ENCODE assay signal across 31 cellular contexts in genomic region chr18:8868779-8869415, GRCh38.
"Had no signal": no experiment of that assay in that cellular context is flagged by ENCODE, and none has a peak within 500 bp of the region (broad histone marks: within the 10 kb centered on the region; RNA-seq: fewer than 3 reads in every experiment).

No MANE protein-coding gene starts in this region.

- ATAC-seq: activated CD4-positive, alpha-beta T cell treated with anti-CD3 and anti-CD28 coated beads for 36 hours; body of pancreas; Panc1; Right ventricle myocardium inferior; T-cell had no signal

- H3K27me3 ChIP-seq: adrenal gland, ascending aorta, body of pancreas, MG63 had no signal

- DNase-seq: activated CD4-positive, alpha-beta memory T cell treated with anti-CD3 and anti-CD28 coated beads, Interleukin-2, amount 10 ng/mL, durations not matched to agents 7 days and 5 days; activated CD4-positive, alpha-beta T cell treated with anti-CD3 and anti-CD28 coated beads for 36 hours; activated CD4-positive, alpha-beta T cell treated with anti-CD3 and anti-CD28 coated beads, Interleukin-2, amount 50 U/mL, for 1 hour; activated gamma-delta T cell treated with Interleukin-2 at 50 U/mL for 16 hours; activated naive CD4-positive, alpha-beta T cell treated with anti-CD3 and anti-CD28 coated beads, Interleukin-2, amount 10 ng/mL, durations not matched to agents 7 days and 5 days; activated naive CD8-positive, alpha-beta T cell treated with anti-CD3 and anti-CD28 coated beads, Interleukin-2, amount 10 ng/mL, durations not matched to agents 7 days and 5 days; activated T-cell treated with anti-CD3 and anti-CD28 coated beads for 4 hours; activated T-cell treated with anti-CD3 and anti-CD28 coated beads, Interleukin-2, amount 50 U/mL, for 48 hours; adrenal gland; body of pancreas; central memory CD4-positive, alpha-beta T cell; MG63; MV-4-11; NCI-H1092 treated with DMSO at 0.1 percent for 48 hours; NCI-H1417 treated with DMSO at 0.1 percent for 48 hours; NCI-H1694; NCI-H2029; NCI-H2107; NCI-H510A treated with DMSO at 0.1 percent for 48 hours; OCI-M1; RPMI8226; T-cell; T-helper 2 cell; T1000 had no signal

- H3K9me3 ChIP-seq: adrenal gland, ascending aorta, body of pancreas, MG63 had no signal

- H3K36me3 ChIP-seq: adrenal gland, ascending aorta, MG63 had no signal

- H3K27ac ChIP-seq: adrenal gland, ascending aorta, body of pancreas, SK-N-MC, VCaP had no signal

- H3K4me1 ChIP-seq: adrenal gland, ascending aorta, body of pancreas had no signal

- FAIRE-seq: bronchial epithelial cell, TTC549 had no signal

- H3K4me3 ChIP-seq: adrenal gland, ascending aorta, body of pancreas, MG63, SK-N-MC had no signal
